In genomic region chr14:102591944-102592772, GRCh38 we compare ENCODE assay signal across 8 cellular contexts. TPM values are rescaled to one million over a fixed set of nuclear protein-coding genes. Genes with fewer than 3 reads are reported as not detected.
DNase-seq lines count a peak whose midpoint lies in the region; ATAC-seq and TF ChIP-seq lines count a peak whose summit lies in the region.

Gene RCOR1, plus strand, starts transcription at chr14:102592649. Its CDS starts 238 bp downstream, at chr14:102592887.

- H3K4me3 ChIP-seq in AG04449 (ENCODE audit: low read depth, low read length) (peak within 1 kb of the TSS; percentile 79), iPS-18a (ENCODE audit: low read length) (peak within 1 kb of the TSS; percentile 73), skeletal muscle satellite cell (ENCODE audit: low read length) (peak within 1 kb of the TSS; percentile 97)

- peak within 1 kb of the TSS; percentile 91 for H3K4me2 ChIP-seq in skeletal muscle satellite cell (ENCODE audit: low read length)

- H3K27ac ChIP-seq in VCaP: peak within 1 kb of the TSS; percentile 98
- peak within 1 kb of the TSS; percentile 85 for H3K27ac ChIP-seq in iPS-18a (ENCODE audit: low read length)

- no peak for TF ChIP-seq CTCF in AG04449 (IDR thresholded peaks at IDR 0.05; ENCODE audit: insufficient read depth, low read length, missing control alignments)
- no peak for TF ChIP-seq CTCF in VCaP (conservative IDR thresholded peaks at IDR 0.05)

- H3K36me3 ChIP-seq in iPS-18a (ENCODE audit: control insufficient read depth, low read depth, low read length): no peaks in the 10 kb centered on the region
- H3K36me3 ChIP-seq in skeletal muscle satellite cell (ENCODE audit: insufficient read depth, low read length): no peaks in the 10 kb centered on the region

- ATAC-seq in GM18907 (IDR thresholded peaks at IDR 0.05; ENCODE audit: unreplicated experiment) (peak; percentile 72), HG03139 (IDR thresholded peaks at IDR 0.05; ENCODE audit: unreplicated experiment) (peak; percentile 64)

- no peaks in the 10 kb centered on the region for H3K27me3 ChIP-seq in iPS-18a (ENCODE audit: control insufficient read depth, insufficient read depth, low read length)
- no peaks in the 10 kb centered on the region for H3K27me3 ChIP-seq in skeletal muscle satellite cell (ENCODE audit: control insufficient read depth, insufficient read depth, low read length)

- peak; percentile 91 for DNase-seq in AG04449 (ENCODE audit: low read depth, low spot score)
- peak; percentile 78 for DNase-seq in NCI-H2196 treated with DMSO at 0.1 percent for 48 hours (lab: John Stamatoyannopoulos, UW; ENCODE audit: unreplicated experiment)
- peak; percentile 99 for DNase-seq in T47D (ENCODE audit: low read depth in 1 of 2, low spot score in 1 of 2)

- in situ Hi-C loops in T47D (cut with HindIII; ENCODE audit: low pct_unique_long_range_greater_than_20kb, low sequenced_read_pairs): no loop called here

- CTCF ChIA-PET in AG04449 (lab: Yijun Ruan, JAX): interaction anchor here (5.1 kb wide), 1 partner anchor 17 kb away, joined by 87 read pairs; no protein-coding TSS in a partner anchor

- H3K9ac ChIP-seq in iPS-18a (ENCODE audit: low read length) (peak within 1 kb of the TSS; percentile 87), skeletal muscle satellite cell (ENCODE audit: low read depth, low read length) (peak within 1 kb of the TSS; percentile 98)

- POLR2A ChIA-PET in AG04449 (lab: Yijun Ruan, JAX): interaction anchor here (0.8 to 1.3 kb wide), 2 partner anchors 32 to 67 kb away, joined by 3 read pairs; no protein-coding TSS in a partner anchor

- peaks cover 21% of the 10 kb centered on the region for H3K4me1 ChIP-seq in iPS-18a (ENCODE audit: control insufficient read depth, low read depth, low read length)
- peaks cover 16% of the 10 kb centered on the region for H3K4me1 ChIP-seq in skeletal muscle satellite cell (ENCODE audit: control insufficient read depth, insufficient read depth, low read length)

- H3K9me3 ChIP-seq in iPS-18a (ENCODE audit: control insufficient read depth, low read depth, low read length): no peaks in the 10 kb centered on the region
- no peaks in the 10 kb centered on the region for H3K9me3 ChIP-seq in skeletal muscle satellite cell (replicated peaks; ENCODE audit: low read length)

RNA-seq across cellular contexts. Expression of gene RCOR1, which starts in this region (rescaled TPM):
- total RNA-seq in skeletal muscle satellite cell (2012; rRNA removed): 12.9 and 15.2 TPM in 2 replicates

Comparison
In these comparisons a context has a peak if more than half of its experiments do, and no peak if none do; other contexts are left out.
1. Peak in every context shown above with its lines: DNase-seq, ATAC-seq, H3K4me3 ChIP-seq and H3K27ac ChIP-seq.